In genomic region chr17:49861150-49861884, GRCh38 we compare ENCODE assay signal across 1 cellular context.
A peak's percentile ranks its signal among the peaks of the same experiment; 100 is the strongest.
TF ChIP-seq lines count a peak whose summit lies in the region.

No MANE protein-coding gene starts in this region.

TF ChIP-seq in HepG2, 621 proteins besides CTCF, POLR2A, EP300 and RAD21 (continued from another document and continues in another):
- TF ChIP-seq RERE (CRISPR knock-in tag; IDR thresholded peaks at IDR 0.05; ENCODE audit: low read depth) (no peak), DBP (CRISPR knock-in tag; IDR thresholded peaks at IDR 0.05; ENCODE audit: not compliant biosample characterization) (no peak), GLI4 (CRISPR knock-in tag; IDR thresholded peaks at IDR 0.05; ENCODE audit: borderline replicate concordance) (peak; percentile 69; the same call in 1 of the 2 replicates), PAWR (CRISPR knock-in tag; IDR thresholded peaks at IDR 0.05; ENCODE audit: borderline replicate concordance) (no peak), RXRA (CRISPR knock-in tag; IDR thresholded peaks at IDR 0.05) (peak; percentile 31; the same call in 1 of the 2 replicates), ZNF496 (CRISPR knock-in tag; IDR thresholded peaks at IDR 0.05; ENCODE audit: insufficient replicate concordance) (no peak), TGIF2 (CRISPR knock-in tag; IDR thresholded peaks at IDR 0.05) (0 out of 2 replicates have a peak, but pooled peaks have one; percentile 34), ZNF280D (CRISPR knock-in tag; IDR thresholded peaks at IDR 0.05) (0 out of 2 replicates have a peak, but pooled peaks have one; percentile 49), PRDM15 (CRISPR knock-in tag; IDR thresholded peaks at IDR 0.05) (no peak), NCOR1 (IDR thresholded peaks at IDR 0.05; ENCODE audit: borderline replicate concordance, low read length) (no peak), ZNF839 (CRISPR knock-in tag; IDR thresholded peaks at IDR 0.05; ENCODE audit: borderline replicate concordance) (no peak), MAF1 (CRISPR knock-in tag; IDR thresholded peaks at IDR 0.05; ENCODE audit: borderline replicate concordance) (no peak), HNF1B (CRISPR knock-in tag; IDR thresholded peaks at IDR 0.05) (peak; percentile 74; the same call in 1 of the 2 replicates), PAXIP1 (CRISPR knock-in tag; conservative IDR thresholded peaks at IDR 0.05) (peak; percentile 73), E2F1 (CRISPR knock-in tag; IDR thresholded peaks at IDR 0.05) (no peak), ZNF281 (CRISPR knock-in tag; IDR thresholded peaks at IDR 0.05; ENCODE audit: borderline replicate concordance) (no peak), CSRNP2 (CRISPR knock-in tag; conservative IDR thresholded peaks at IDR 0.05; ENCODE audit: low read depth) (no peak), ZNF225 (CRISPR knock-in tag; IDR thresholded peaks at IDR 0.05) (no peak), IKZF1 (IDR thresholded peaks at IDR 0.05) (no peak), ZC3H4 (CRISPR knock-in tag; IDR thresholded peaks at IDR 0.05; ENCODE audit: borderline replicate concordance) (no peak), ZNF235 (CRISPR knock-in tag; IDR thresholded peaks at IDR 0.05; ENCODE audit: borderline replicate concordance) (no peak), ZBTB8A (CRISPR knock-in tag; IDR thresholded peaks at IDR 0.05; ENCODE audit: borderline replicate concordance, low read depth) (no peak), ZNF672 (CRISPR knock-in tag; IDR thresholded peaks at IDR 0.05) (peak; percentile 76; the same call in 1 of the 2 replicates), RELA (CRISPR knock-in tag; IDR thresholded peaks at IDR 0.05) (no peak), CEBPB (IDR thresholded peaks at IDR 0.05; ENCODE audit: borderline replicate concordance, low read depth, low read length) (peak; percentile 37; the same call in 1 of the 2 replicates), ZNF274 (CRISPR knock-in tag; IDR thresholded peaks at IDR 0.05) (peak; percentile 92), NFKBIZ (CRISPR knock-in tag; IDR thresholded peaks at IDR 0.05) (0 out of 2 replicates have a peak, but pooled peaks have one; percentile 53), FOXC1 (CRISPR knock-in tag; IDR thresholded peaks at IDR 0.05; ENCODE audit: borderline replicate concordance) (no peak)
